ENCODE assay signal across 1 cellular context in genomic region chr19:50537769-50538230, GRCh38.
A peak's percentile ranks its signal among the peaks of the same experiment; 100 is the strongest.
TF ChIP-seq lines count a peak whose summit lies in the region.

No MANE protein-coding gene starts in this region.

TF ChIP-seq in K562, 482 proteins besides CTCF, POLR2A, EP300 and RAD21 (continued from another document and continues in another):
- TF ChIP-seq KDM5B (IDR thresholded peaks at IDR 0.05; ENCODE audit: insufficient replicate concordance, low read depth, low read length) = no peak
- TF ChIP-seq HDAC2 (IDR thresholded peaks at IDR 0.05) = peak; percentile 81; the same call in 1 of the 2 replicates
- no peak for TF ChIP-seq TSC22D4 (tag; IDR thresholded peaks at IDR 0.05)
- TF ChIP-seq BMI1 (IDR thresholded peaks at IDR 0.05; ENCODE audit: low read length) = no peak
- no peak for TF ChIP-seq ASH1L (IDR thresholded peaks at IDR 0.05; ENCODE audit: borderline replicate concordance, low read depth, partially characterized antibody)
- TF ChIP-seq ETV1 (tag; conservative IDR thresholded peaks at IDR 0.05; ENCODE audit: low read depth) = no peak
- no peak for TF ChIP-seq MITF (IDR thresholded peaks at IDR 0.05)
- TF ChIP-seq SAP30 (IDR thresholded peaks at IDR 0.05; ENCODE audit: borderline replicate concordance, insufficient read depth, low read depth, low read length, poor library complexity, severe bottlenecking) = no peak
- TF ChIP-seq GATA2 (CRISPR knock-in tag; IDR thresholded peaks at IDR 0.05) = no peak
- no peak for TF ChIP-seq CEBPZ (IDR thresholded peaks at IDR 0.05; ENCODE audit: borderline replicate concordance, low read depth, low read length)
- no peak for TF ChIP-seq HNRNPL (IDR thresholded peaks at IDR 0.05; ENCODE audit: low read depth, low read length)
- no peak for TF ChIP-seq NCOA4 (IDR thresholded peaks at IDR 0.05; ENCODE audit: partially characterized antibody)
- no peak for TF ChIP-seq PPARD (CRISPR knock-in tag; IDR thresholded peaks at IDR 0.05)
- TF ChIP-seq ZNF764 (CRISPR knock-in tag; IDR thresholded peaks at IDR 0.05; ENCODE audit: low read depth) = no peak
- TF ChIP-seq PML (IDR thresholded peaks at IDR 0.05; ENCODE audit: low read length) = no peak
- no peak for TF ChIP-seq HEY1 (CRISPR knock-in tag; IDR thresholded peaks at IDR 0.05; ENCODE audit: borderline replicate concordance)
- TF ChIP-seq ZBTB12 (CRISPR knock-in tag; IDR thresholded peaks at IDR 0.05) = no peak
- TF ChIP-seq TAL1 (IDR thresholded peaks at IDR 0.05) = no peak
- peak; percentile 69 for TF ChIP-seq SP1 (CRISPR knock-in tag; IDR thresholded peaks at IDR 0.05)
- no peak for TF ChIP-seq THRAP3 (IDR thresholded peaks at IDR 0.05; ENCODE audit: borderline replicate concordance)
- no peak for TF ChIP-seq ILK (tag; IDR thresholded peaks at IDR 0.05; ENCODE audit: borderline replicate concordance, low read depth)
- TF ChIP-seq ATF4 (CRISPR knock-in tag; IDR thresholded peaks at IDR 0.05) = no peak
- TF ChIP-seq MED1 (CRISPR knock-in tag; IDR thresholded peaks at IDR 0.05; ENCODE audit: borderline replicate concordance) = no peak
- TF ChIP-seq RBFOX2 (IDR thresholded peaks at IDR 0.05; ENCODE audit: low read depth, low read length) = no peak
- TF ChIP-seq HDGF (IDR thresholded peaks at IDR 0.05) = no peak
- TF ChIP-seq TAF9B (IDR thresholded peaks at IDR 0.05; ENCODE audit: partially characterized antibody) = no peak
- TF ChIP-seq E2F6 (IDR thresholded peaks at IDR 0.05; ENCODE audit: borderline replicate concordance in 1 of 2, extremely low read depth in 1 of 2, insufficient read depth in 1 of 2, insufficient read length in 1 of 2, low read depth in 1 of 2, low read length in 1 of 2, poor library complexity in 1 of 2, severe bottlenecking in 1 of 2) = peak in 1 of 2 experiments; percentile 16
- TF ChIP-seq ZBTB17 (CRISPR knock-in tag; IDR thresholded peaks at IDR 0.05) = 0 out of 2 replicates have a peak, but pooled peaks have one; percentile 43
- peak; percentile 75 to 89 for TF ChIP-seq KDM1A (IDR thresholded peaks at IDR 0.05)
- TF ChIP-seq FIP1L1 (IDR thresholded peaks at IDR 0.05; ENCODE audit: low read depth, low read length, poor library complexity, severe bottlenecking) = no peak
- no peak for TF ChIP-seq FOXP4 (CRISPR knock-in tag; IDR thresholded peaks at IDR 0.05; ENCODE audit: borderline replicate concordance)
- peak; percentile 52 for TF ChIP-seq CXXC5 (CRISPR knock-in tag; IDR thresholded peaks at IDR 0.05)
- no peak for TF ChIP-seq NFE2 (IDR thresholded peaks at IDR 0.05; ENCODE audit: low read depth)
- no peak for TF ChIP-seq ZNF277 (CRISPR knock-in tag; IDR thresholded peaks at IDR 0.05; ENCODE audit: borderline replicate concordance)
- TF ChIP-seq MXI1 (IDR thresholded peaks at IDR 0.05; ENCODE audit: low read depth, low read length) = no peak
- no peak for TF ChIP-seq MLX (CRISPR knock-in tag; conservative IDR thresholded peaks at IDR 0.05)
- TF ChIP-seq XRCC4 (IDR thresholded peaks at IDR 0.05; ENCODE audit: extremely low read depth, insufficient read depth, insufficient read length) = no peak
- no peak for TF ChIP-seq SPI1 (IDR thresholded peaks at IDR 0.05; ENCODE audit: borderline replicate concordance, low read depth, low read length)
- TF ChIP-seq SAFB (IDR thresholded peaks at IDR 0.05; ENCODE audit: borderline replicate concordance, low read depth, low read length) = no peak
- no peak for TF ChIP-seq TBP (optimal IDR thresholded peaks at IDR 0.05; ENCODE audit: low read depth, low read length)
- TF ChIP-seq ZFP36 (IDR thresholded peaks at IDR 0.05; ENCODE audit: low read depth, low read length, partially characterized antibody) = no peak
- TF ChIP-seq LCOR (CRISPR knock-in tag; IDR thresholded peaks at IDR 0.05) = no peak
- peak; percentile 97 for TF ChIP-seq NR2C2 (CRISPR knock-in tag; IDR thresholded peaks at IDR 0.05)
- TF ChIP-seq NR2C2 (tag; IDR thresholded peaks at IDR 0.05) = peak; percentile 98
- TF ChIP-seq DPF2 (IDR thresholded peaks at IDR 0.05) = no peak
- TF ChIP-seq ATF2 (CRISPR knock-in tag; IDR thresholded peaks at IDR 0.05) = no peak
- no peak for TF ChIP-seq TCFL5 (CRISPR knock-in tag; conservative IDR thresholded peaks at IDR 0.05)
- no peak for TF ChIP-seq PCBP1 (IDR thresholded peaks at IDR 0.05; ENCODE audit: low read depth, low read length, poor library complexity, severe bottlenecking)
- no peak for TF ChIP-seq ZBTB7A (IDR thresholded peaks at IDR 0.05; ENCODE audit: borderline replicate concordance, control insufficient read depth, low read depth, low read length)
- TF ChIP-seq RFX1 (IDR thresholded peaks at IDR 0.05) = no peak
- no peak for TF ChIP-seq U2AF2 (optimal IDR thresholded peaks at IDR 0.05; ENCODE audit: low read depth, low read length)
- TF ChIP-seq ZZZ3 (IDR thresholded peaks at IDR 0.05) = no peak
- no peak for TF ChIP-seq ZNF695 (CRISPR knock-in tag; IDR thresholded peaks at IDR 0.05)
- no peak for TF ChIP-seq ZNF398 (CRISPR knock-in tag; IDR thresholded peaks at IDR 0.05)
- TF ChIP-seq HMG20B (CRISPR knock-in tag; IDR thresholded peaks at IDR 0.05) = no peak
- no peak for TF ChIP-seq RFX5 (IDR thresholded peaks at IDR 0.05; ENCODE audit: low read depth, low read length)
